ENCODE assay signal across 8 cellular contexts in the genomic region with DNA sequence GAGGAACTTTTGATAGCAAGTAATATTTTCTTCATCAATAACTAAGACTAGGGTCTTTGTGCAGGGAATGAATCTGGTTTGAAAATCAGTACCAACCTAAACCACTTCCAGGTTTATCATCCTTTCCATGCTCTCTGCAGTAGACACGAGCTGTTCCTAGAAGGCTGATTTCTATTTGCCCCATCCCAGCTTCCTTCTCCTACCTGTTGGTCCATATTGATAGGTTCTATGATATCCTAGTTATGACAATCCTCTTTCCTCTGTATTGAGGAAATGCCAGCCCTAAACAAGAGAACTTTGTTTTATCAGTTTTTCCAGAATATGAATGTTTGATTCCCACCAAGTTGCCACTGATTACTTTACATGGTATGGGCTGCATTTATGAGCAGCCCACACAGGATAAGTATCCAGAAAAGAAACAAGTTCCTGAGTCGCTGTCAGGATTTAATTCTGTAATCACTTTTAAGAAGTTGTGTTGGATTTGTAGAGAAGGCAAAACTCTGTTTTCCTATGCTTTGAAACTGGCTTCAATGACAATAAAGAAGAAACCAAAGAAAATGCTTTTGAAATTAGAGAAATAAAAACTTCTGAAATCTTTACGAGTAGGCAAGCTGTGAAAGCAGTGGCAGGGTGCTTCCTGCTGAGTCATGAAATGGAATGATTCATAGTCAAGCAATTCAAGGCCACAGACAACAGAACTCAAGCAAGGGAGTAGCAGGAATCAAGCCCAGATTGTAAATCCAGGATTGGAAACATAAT. TPM values are rescaled to one million over a fixed set of nuclear protein-coding genes. Genes with fewer than 3 reads are reported as not detected.
A peak's percentile ranks its signal among the peaks of the same experiment; 100 is the strongest.
DNase-seq lines count a peak whose midpoint lies in the region; FAIRE-seq and TF ChIP-seq lines count a peak whose summit lies in the region.

No MANE protein-coding gene starts in this region.

- H4K5ac ChIP-seq in H9 (ENCODE audit: insufficient read length, low read depth, low read length), result no peak overlapping the region

- H3K14ac ChIP-seq in H9 (ENCODE audit: insufficient read depth, low read length), result peak overlapping the region; percentile 49; the same call in 1 of the 2 replicates

- H3K4me2 ChIP-seq in H9 (ENCODE audit: insufficient read depth, insufficient read length, low read length), result peak overlapping the region; percentile 25

- DNase-seq in H9 (no peak), NCI-H226 (peak; percentile 88), brain microvascular endothelial cell (peak; percentile 89), islet precursor cell (peak; percentile 83), stomach (no peak), GM13976 (ENCODE audit: low spot score) (no peak)
- no peak for DNase-seq in effector CD8-positive, alpha-beta T cell (lab: John Stamatoyannopoulos, UW)

- H3K36me3 Mint-ChIP-seq in H9 (ENCODE audit: insufficient read depth in 1 of 3, low read depth in 3 of 3), result no peaks in the 10 kb centered on the region

- no peak overlapping the region for H2AK5ac ChIP-seq in H9 (ENCODE audit: insufficient read length, low read length)

- no peak overlapping the region for H3T11ph ChIP-seq in H9 (ENCODE audit: low read length)

- in situ Hi-C loops in brain microvascular endothelial cell (cut with HindIII; ENCODE audit: low pct_ligation_motif_present, low sequenced_read_pairs) (no loop called here), GM13976 (cut with MboI; ENCODE audit: low sequenced_read_pairs, unreplicated experiment) (no loop called here)

- peaks cover 4% of the 10 kb centered on the region for H3K4me1 ChIP-seq in H9 (ENCODE audit: insufficient read depth, low read length)
- peaks cover 0 to 24% (median 13%) of the 10 kb centered on the region in 4 donors for H3K4me1 ChIP-seq in stomach

- WGBS in H9 (ENCODE audit: extremely low coverage, insufficient read length, low lambda C conversion rate), result no CpG with 5 or more reads among the region's 3 CpGs
- 29 to 46% (median 32%) methylated on average over 3 of the region's 3 CpGs for WGBS in stomach, 5 donors

- no peak overlapping the region for H3K4me3 Mint-ChIP-seq in H9

- H3K9ac ChIP-seq in H9 (ENCODE audit: extremely low read depth, insufficient read length, low read length), result peak overlapping the region; percentile 8

- no peaks in the 10 kb centered on the region for H3K27me3 Mint-ChIP-seq in H9 (ENCODE audit: low read depth)

- H3K56ac ChIP-seq in H9 (ENCODE audit: insufficient read length, low read depth, low read length), result no peak overlapping the region

- H3K4me1 Mint-ChIP-seq in H9, result peaks cover 21 to 23% of the 10 kb centered on the region in 2 experiments

- peak overlapping the region; percentile 22 for H2AFZ ChIP-seq in H9 (ENCODE audit: low read length)

- no peak overlapping the region for H2BK12ac ChIP-seq in H9 (ENCODE audit: insufficient read length, low read depth, low read length)

- H3K23me2 ChIP-seq in H9 (ENCODE audit: insufficient read length, low read depth, low read length, poor library complexity, severe bottlenecking), result no peaks in the 10 kb centered on the region

- no peaks in the 10 kb centered on the region for H3K79me1 ChIP-seq in H9 (ENCODE audit: insufficient read depth, low read depth, low read length, poor library complexity, severe bottlenecking)

- H2BK15ac ChIP-seq in H9 (ENCODE audit: low read depth, low read length), result no peak overlapping the region

- intact Hi-C loops in stomach (cut with DNase I; ENCODE audit: low total_unique reads), result no loop called here

- H3K27ac Mint-ChIP-seq in H9, result peak overlapping the region; percentile 8 to 89 (median 12); a peak in 5 of 7 replicates

- no peaks in the 10 kb centered on the region for H3K9me3 Mint-ChIP-seq in H9

- H3K36me3 ChIP-seq in brain microvascular endothelial cell (replicated peaks) (no peaks in the 10 kb centered on the region), stomach (no peaks in the 10 kb centered on the region)

- no peak overlapping the region for H4K8ac ChIP-seq in H9 (replicated peaks; ENCODE audit: insufficient read length, low read depth, low read length)

- H2BK120ac ChIP-seq in H9 (ENCODE audit: low read depth, low read length, poor library complexity, severe bottlenecking), result no peak overlapping the region

- no peak overlapping the region for H3K23ac ChIP-seq in H9 (ENCODE audit: insufficient read length, low read depth, low read length)

- H3K27me3 ChIP-seq in H9 (ENCODE audit: insufficient read depth, low read length) (no peaks in the 10 kb centered on the region), brain microvascular endothelial cell (replicated peaks) (no peaks in the 10 kb centered on the region), stomach (no peaks in the 10 kb centered on the region)

- peak; percentile 96 for FAIRE-seq in G401.6 (lab: Jason Lieb, UNC)

- H3K9me3 ChIP-seq in H9 (ENCODE audit: control insufficient read depth, low read depth, low read length) (no peaks in the 10 kb centered on the region), stomach (no peaks in the 10 kb centered on the region)

- no peaks in the 10 kb centered on the region for H3K79me2 ChIP-seq in H9 (ENCODE audit: insufficient read depth, low read length)

- H2BK20ac ChIP-seq in H9 (ENCODE audit: low read depth, low read length, poor library complexity, severe bottlenecking), result no peak overlapping the region

- TF ChIP-seq POLR2A in stomach (IDR thresholded peaks at IDR 0.05), result no peak

- TF ChIP-seq EP300 in stomach (IDR thresholded peaks at IDR 0.05), result no peak

- H3K18ac ChIP-seq in H9 (ENCODE audit: insufficient read length, low read depth, low read length), result no peak overlapping the region

- H4K20me1 ChIP-seq in H9 (ENCODE audit: control insufficient read depth, insufficient read depth, insufficient read length), result no peaks in the 10 kb centered on the region

- H3K27ac ChIP-seq in H9 (ENCODE audit: insufficient read length, low read depth, low read length) (peak overlapping the region; percentile 7), brain microvascular endothelial cell (peak overlapping the region; percentile 83), stomach (peak overlapping the region in 4 of 5 donors; percentile 50 to 80 (median 73))

- H2BK5ac ChIP-seq in H9 (ENCODE audit: insufficient read length, low read length), result no peak overlapping the region

- H3K4ac ChIP-seq in H9 (ENCODE audit: low read depth, low read length), result no peak overlapping the region

- no peak overlapping the region for H4K91ac ChIP-seq in H9 (ENCODE audit: insufficient read length, low read depth, low read length)

- peak overlapping the region; percentile 15 for H3K4me3 ChIP-seq in brain microvascular endothelial cell (ENCODE audit: low read depth, low read length)
- no peak overlapping the region for H3K4me3 ChIP-seq in stomach

- TF ChIP-seq CTCF in H9 (conservative IDR thresholded peaks at IDR 0.05) (no peak), brain microvascular endothelial cell (IDR thresholded peaks at IDR 0.05; ENCODE audit: low read depth, low read length, missing control alignments) (no peak), stomach (IDR thresholded peaks at IDR 0.05) (no peak), GM13976 (IDR thresholded peaks at IDR 0.05; ENCODE audit: borderline replicate concordance, control extremely low read depth, extremely low read depth, insufficient read depth, missing control alignments) (no peak)

RNA-seq across cellular contexts. Expression of a gene that starts 37.3 kb away (rescaled TPM):
- total RNA-seq in H9 (2021) (17.3 and 23.9 TPM in 2 replicates), stomach (100 to 1,000 TPM in 1 of 5 donors, 10 to 100 TPM in 4; 12.2 to 140 (median 67.7) TPM)
- polyA plus RNA-seq in stomach, result 10 to 100 TPM; 19.7 to 35.0 (median 33.9) TPM

Comparison
In these comparisons a context has a peak if more than half of its experiments do, and no peak if none do; other contexts are left out.
1. DNase-seq: peak in NCI-H226 (single experiment), brain microvascular endothelial cell (single experiment) and islet precursor cell (single experiment); none in H9 (single experiment), stomach (single experiment), effector CD8-positive, alpha-beta T cell (single experiment) and GM13976 (single experiment).
2. H3K27ac ChIP-seq: peak in every context shown above with its lines; median percentile 83 in brain microvascular endothelial cell; 73 in stomach; 7 in H9.